ENCODE assay signal across 1 cellular context in the genomic region with DNA sequence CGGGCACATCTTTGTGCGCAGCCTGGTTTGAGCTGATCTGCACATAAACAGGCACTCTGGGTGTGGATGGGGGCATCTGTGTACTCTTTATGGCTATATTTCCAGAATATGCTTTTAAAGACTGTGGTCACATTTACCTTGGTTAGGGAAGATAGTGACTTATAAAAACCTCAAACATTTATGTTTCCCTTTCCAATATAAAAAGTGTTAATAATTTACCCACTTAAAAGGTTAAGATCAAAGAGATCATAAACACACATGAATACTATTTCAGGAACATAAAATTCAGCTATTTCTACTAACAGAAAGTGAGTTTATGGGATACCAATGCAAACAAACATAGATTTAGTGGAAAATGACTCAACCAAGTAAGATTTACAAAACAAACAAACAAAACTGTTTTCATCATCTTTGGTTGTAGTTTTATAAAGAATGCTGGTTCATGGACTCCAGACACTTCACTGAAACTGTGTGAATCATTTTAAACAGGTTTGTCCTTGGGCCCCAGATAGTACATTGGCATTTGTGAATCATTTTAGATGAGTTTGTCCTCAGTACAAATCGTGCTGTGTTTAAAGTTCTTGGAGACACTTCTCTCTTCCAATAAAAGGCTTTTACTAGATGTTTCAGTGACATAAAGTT.
TF ChIP-seq lines count a peak whose summit lies in the region.

No MANE protein-coding gene starts in this region.

TF ChIP-seq in IMR-90, 13 proteins besides CTCF, POLR2A, EP300 and RAD21 (continued from another document):
- TF ChIP-seq MAFK (IDR thresholded peaks at IDR 0.05; ENCODE audit: low read depth, low read length) (no peak), NFE2L2 (IDR thresholded peaks at IDR 0.05; ENCODE audit: low read depth, low read length) (no peak), FOS (IDR thresholded peaks at IDR 0.05; ENCODE audit: low read depth, low read length) (no peak), BHLHE40 (IDR thresholded peaks at IDR 0.05; ENCODE audit: low read depth, low read length) (no peak), RCOR1 (IDR thresholded peaks at IDR 0.05; ENCODE audit: insufficient replicate concordance, low read length) (no peak), CEBPB (IDR thresholded peaks at IDR 0.05; ENCODE audit: low read depth, low read length) (no peak), SMC3 (IDR thresholded peaks at IDR 0.05; ENCODE audit: low read depth, low read length) (no peak)
- TF ChIP-seq, protein P1, sequence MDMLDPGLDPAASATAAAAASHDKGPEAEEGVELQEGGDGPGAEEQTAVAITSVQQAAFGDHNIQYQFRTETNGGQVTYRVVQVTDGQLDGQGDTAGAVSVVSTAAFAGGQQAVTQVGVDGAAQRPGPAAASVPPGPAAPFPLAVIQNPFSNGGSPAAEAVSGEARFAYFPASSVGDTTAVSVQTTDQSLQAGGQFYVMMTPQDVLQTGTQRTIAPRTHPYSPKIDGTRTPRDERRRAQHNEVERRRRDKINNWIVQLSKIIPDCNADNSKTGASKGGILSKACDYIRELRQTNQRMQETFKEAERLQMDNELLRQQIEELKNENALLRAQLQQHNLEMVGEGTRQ (IDR thresholded peaks at IDR 0.05; ENCODE audit: low read depth, low read length) = no peak
